In the genomic region with DNA sequence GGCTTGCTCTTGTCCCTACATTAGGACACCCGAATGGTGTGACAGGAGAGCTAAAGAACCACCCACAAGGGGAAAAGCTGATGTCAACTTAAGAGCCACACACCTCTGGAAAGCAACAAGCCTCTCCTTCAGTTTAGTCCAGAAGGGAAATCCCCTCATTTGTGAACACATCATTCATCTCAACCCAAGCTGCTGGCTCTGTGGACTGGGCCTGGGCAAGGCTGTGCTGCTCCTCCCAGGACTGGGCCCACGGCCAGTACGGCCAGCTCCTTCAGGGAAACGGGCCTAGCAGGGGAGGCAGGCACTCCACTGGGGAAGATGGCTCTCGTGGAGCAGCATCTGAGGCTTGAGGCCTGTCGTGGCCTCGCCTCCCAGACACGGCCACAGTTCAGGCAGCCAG, we compare ENCODE assay signal across 14 cellular contexts. TPM values are rescaled to one million over a fixed set of nuclear protein-coding genes. Genes with fewer than 3 reads are reported as not detected.
A peak's percentile ranks its signal among the peaks of the same experiment; 100 is the strongest.
DNase-seq lines count a peak whose midpoint lies in the region; ATAC-seq and TF ChIP-seq lines count a peak whose summit lies in the region.
"Had no signal": no experiment of that assay in that cellular context is flagged by ENCODE, and none has a peak within 500 bp of the region (broad histone marks: within the 10 kb centered on the region; RNA-seq: fewer than 3 reads in every experiment).

No MANE protein-coding gene starts in this region.

- TF ChIP-seq POLR2A in IMR-90 (IDR thresholded peaks at IDR 0.05; ENCODE audit: low read depth, low read length), result no peak

- no peak overlapping the region for H2BK5ac ChIP-seq in IMR-90 (ENCODE audit: low read depth, low read length, poor library complexity, severe bottlenecking)

- WGBS in IMR-90 (ENCODE audit: extremely low coverage in 2 of 2, insufficient read length in 1 of 2), 2 experiments, result 47% methylated on average over 2 of the region's 8 CpGs; no CpG with 5 or more reads in 1 of the 2 experiments

- peaks cover 6% of the 10 kb centered on the region; the same call in 1 of the 2 replicates for H3K27me3 ChIP-seq in IMR-90 (ENCODE audit: control insufficient read depth, insufficient read depth, low read length)

- no peaks in the 10 kb centered on the region for H3K9me3 ChIP-seq in IMR-90 (ENCODE audit: control insufficient read depth, insufficient read depth, low read length)

- ATAC-seq in IMR-90 (ENCODE audit: low read depth) (peak; percentile 30; the same call in 1 of the 2 replicates), left ventricle myocardium superior (peak; percentile 26)
- peak; percentile 65 to 71 for ATAC-seq in stimulated activated naive B cell treated with anti-CD40 and anti-IgM and Interleukin-4, amounts not matched to agents 10 μg/mL and 1 μg/mL and 100 μg/mL, for 72 hours (replicated peaks)
- ATAC-seq: SK-N-SH treated with all-trans-retinoic acid at 6 μM for 48 hours had no signal

- no peak overlapping the region for H3K23ac ChIP-seq in IMR-90 (ENCODE audit: low read depth, low read length)

- no peak overlapping the region for H3K18ac ChIP-seq in IMR-90 (ENCODE audit: low read depth, low read length)

- intact Hi-C loops in IMR-90 (cut with micrococcal nuclease) (no loop called here), left ventricle myocardium superior (cut with micrococcal nuclease) (no loop called here)

- no peak overlapping the region for H3K4me3 ChIP-seq in IMR-90 (ENCODE audit: insufficient read depth, low read depth, low read length)
- no peak overlapping the region for H3K4me3 ChIP-seq in astrocyte of the cerebellum (ENCODE audit: low read depth, low read length)

- no peak overlapping the region for H2AK5ac ChIP-seq in IMR-90 (ENCODE audit: low read depth, low read length)

- no peak overlapping the region for H4K8ac ChIP-seq in IMR-90 (ENCODE audit: low read depth in 2 of 2, low read length in 2 of 2)

- no peak overlapping the region for H3K4me3 Mint-ChIP-seq in stimulated activated naive B cell treated with anti-CD40 and anti-IgM and Interleukin-4, amounts not matched to agents 10 μg/mL and 1 μg/mL and 100 μg/mL, for 72 hours
- H3K4me3 Mint-ChIP-seq: brain; CD4-positive, CD25-positive, alpha-beta regulatory T cell; IgD-negative memory B cell had no signal

- no peak overlapping the region for H4K5ac ChIP-seq in IMR-90 (ENCODE audit: low read depth, low read length)

- H3K9me1 ChIP-seq in IMR-90 (ENCODE audit: insufficient read depth, low read length), result no peaks in the 10 kb centered on the region

- TF ChIP-seq CTCF in IMR-90 (conservative IDR thresholded peaks at IDR 0.05; ENCODE audit: low read depth, low read length), result no peak
- no peak for TF ChIP-seq CTCF in astrocyte of the cerebellum (IDR thresholded peaks at IDR 0.05; ENCODE audit: low read depth, low read length, missing control alignments)

- CTCF ChIA-PET in IMR-90 (lab: Yijun Ruan, JAX), result no interaction called here

- H2BK15ac ChIP-seq in IMR-90 (ENCODE audit: low read depth, low read length), result no peak overlapping the region

- dilution Hi-C loops in IMR-90 (cut with HindIII; ENCODE audit: low sequenced_read_pairs, unreplicated experiment), result no loop called here

- peaks cover 15 to 19% of the 10 kb centered on the region in 2 donors for H3K36me3 Mint-ChIP-seq in stimulated activated naive B cell treated with anti-CD40 and anti-IgM and Interleukin-4, amounts not matched to agents 10 μg/mL and 1 μg/mL and 100 μg/mL, for 72 hours

- H2BK20ac ChIP-seq in IMR-90 (ENCODE audit: low read depth, low read length), result no peak overlapping the region

- no peaks in the 10 kb centered on the region for H3K9me3 Mint-ChIP-seq in stimulated activated naive B cell treated with anti-CD40 and anti-IgM and Interleukin-4, amounts not matched to agents 10 μg/mL and 1 μg/mL and 100 μg/mL, for 72 hours
- H3K9me3 Mint-ChIP-seq: brain, IgD-negative memory B cell had no signal

- no peak overlapping the region for H2AK9ac ChIP-seq in IMR-90 (replicated peaks; ENCODE audit: low read depth, low read length, poor library complexity)

- H3K27ac ChIP-seq in IMR-90 (ENCODE audit: insufficient read depth, low read length), result no peak overlapping the region

- H3K36me3 ChIP-seq in IMR-90 (ENCODE audit: control insufficient read depth, insufficient read depth, low read length), result peaks cover 40% of the 10 kb centered on the region

- TF ChIP-seq RAD21 in IMR-90 (IDR thresholded peaks at IDR 0.05; ENCODE audit: low read length), result no peak

- H3K9ac ChIP-seq in IMR-90 (ENCODE audit: low read depth, low read length), result no peak overlapping the region

- H3K4me1 Mint-ChIP-seq in stimulated activated naive B cell treated with anti-CD40 and anti-IgM and Interleukin-4, amounts not matched to agents 10 μg/mL and 1 μg/mL and 100 μg/mL, for 72 hours, result peaks cover 4 to 7% of the 10 kb centered on the region in 2 donors

- no peak overlapping the region for H4K91ac ChIP-seq in IMR-90 (ENCODE audit: insufficient read depth, low read depth, low read length)

- no peak overlapping the region for H2AFZ ChIP-seq in IMR-90 (replicated peaks; ENCODE audit: low read length, poor library complexity)

- H3K4me2 ChIP-seq in IMR-90 (ENCODE audit: low read depth, low read length), result no peak overlapping the region

- DNase-seq in IMR-90, result peak; percentile 67
- peak; percentile 6 for DNase-seq in astrocyte of the cerebellum (ENCODE audit: low read depth)
- peak; percentile 55 for DNase-seq in left ventricle myocardium superior
- no peak for DNase-seq in stimulated activated naive B cell treated with anti-CD40 and anti-IgM and Interleukin-4, amounts not matched to agents 10 μg/mL and 1 μg/mL and 100 μg/mL, for 72 hours
- no peak for DNase-seq in NCI-H82 (lab: John Stamatoyannopoulos, UW)
- DNase-seq in HK-2 (ENCODE audit: unreplicated experiment), result no peak
- no peak for DNase-seq in NCI-H1436 (lab: John Stamatoyannopoulos, UW)
- DNase-seq: CD4-positive, CD25-positive, alpha-beta regulatory T cell; DMS79; small intestine; stimulated activated naive CD4-positive, alpha-beta T cell had no signal

- H3K4me1 ChIP-seq in IMR-90 (ENCODE audit: control insufficient read depth, insufficient read depth, low read length), result no peaks in the 10 kb centered on the region

- H4K20me1 ChIP-seq in IMR-90 (ENCODE audit: insufficient read depth, low read length), result no peaks in the 10 kb centered on the region

- peaks cover 26 to 32% of the 10 kb centered on the region in 2 donors for H3K27me3 Mint-ChIP-seq in stimulated activated naive B cell treated with anti-CD40 and anti-IgM and Interleukin-4, amounts not matched to agents 10 μg/mL and 1 μg/mL and 100 μg/mL, for 72 hours

- H3K14ac ChIP-seq in IMR-90 (replicated peaks; ENCODE audit: low read depth, low read length), result no peak overlapping the region

- H3K27ac Mint-ChIP-seq in stimulated activated naive B cell treated with anti-CD40 and anti-IgM and Interleukin-4, amounts not matched to agents 10 μg/mL and 1 μg/mL and 100 μg/mL, for 72 hours, result no peak overlapping the region
- H3K27ac Mint-ChIP-seq: CD4-positive, CD25-positive, alpha-beta regulatory T cell; IgD-negative memory B cell had no signal

- H3K79me1 ChIP-seq in IMR-90 (ENCODE audit: low read depth in 1 of 2, low read length in 2 of 2), result no peaks in the 10 kb centered on the region

- H2BK120ac ChIP-seq in IMR-90 (ENCODE audit: low read depth, low read length), result no peak overlapping the region

- BruUV-seq in IMR-90 (replicated peaks; lab: Mats Ljungman, UMichigan), result no TSS peak

- H3K56ac ChIP-seq in IMR-90 (ENCODE audit: extremely low read depth, insufficient read depth, low read length), result no peak overlapping the region

- in situ Hi-C loops in IMR-90 (cut with MboI; ENCODE audit: low sequenced_read_pairs), result no loop called here
- in situ Hi-C loops in astrocyte of the cerebellum (cut with HindIII; ENCODE audit: low sequenced_read_pairs), result no loop called here

- no peak overlapping the region for H3K4ac ChIP-seq in IMR-90 (ENCODE audit: low read depth, low read length)

- POLR2A ChIA-PET in IMR-90 (lab: Charles Lee; ENCODE audit: unreplicated experiment), result no interaction called here

TF ChIP-seq in IMR-90, 13 proteins besides CTCF, POLR2A, EP300 and RAD21 (continues in another document):
- TF ChIP-seq, protein P1, sequence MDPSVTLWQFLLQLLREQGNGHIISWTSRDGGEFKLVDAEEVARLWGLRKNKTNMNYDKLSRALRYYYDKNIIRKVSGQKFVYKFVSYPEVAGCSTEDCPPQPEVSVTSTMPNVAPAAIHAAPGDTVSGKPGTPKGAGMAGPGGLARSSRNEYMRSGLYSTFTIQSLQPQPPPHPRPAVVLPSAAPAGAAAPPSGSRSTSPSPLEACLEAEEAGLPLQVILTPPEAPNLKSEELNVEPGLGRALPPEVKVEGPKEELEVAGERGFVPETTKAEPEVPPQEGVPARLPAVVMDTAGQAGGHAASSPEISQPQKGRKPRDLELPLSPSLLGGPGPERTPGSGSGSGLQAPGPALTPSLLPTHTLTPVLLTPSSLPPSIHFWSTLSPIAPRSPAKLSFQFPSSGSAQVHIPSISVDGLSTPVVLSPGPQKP (IDR thresholded peaks at IDR 0.05; ENCODE audit: borderline replicate concordance, low read depth, low read length), result no peak
- TF ChIP-seq RFX5 (IDR thresholded peaks at IDR 0.05; ENCODE audit: low read depth, low read length) (no peak), CHD1 (IDR thresholded peaks at IDR 0.05; ENCODE audit: low read depth, low read length) (no peak), MAFK (IDR thresholded peaks at IDR 0.05; ENCODE audit: low read depth, low read length) (no peak), CEBPB (IDR thresholded peaks at IDR 0.05; ENCODE audit: low read depth, low read length) (no peak)

RNA-seq across cellular contexts. Expression of a gene that starts 12.8 kb away (rescaled TPM):
- total RNA-seq in IMR-90 (2012; rRNA removed), result 0.28 and 0.36 TPM in 2 replicates
- 0.79 and 0.95 TPM in 2 replicates for polyA plus RNA-seq in IMR-90 (2012; rRNA removed)
- 0.36 and 0.60 TPM in 2 replicates for polyA plus RNA-seq in IMR-90 (2012; cell fraction: cytosol; rRNA removed)
- 5.7 and 12.8 TPM in 2 replicates for polyA plus RNA-seq in IMR-90 (2012; cell fraction: nucleus; rRNA removed; ENCODE audit: low replicate concordance)
- total RNA-seq in left ventricle myocardium superior, result 0.82 TPM
- polyA plus RNA-seq: IgD-negative memory B cell had no signal

RNA-seq across cellular contexts. Expression of a gene that starts 42.5 kb away (rescaled TPM):
- 28.6 and 32.4 TPM in 2 replicates for total RNA-seq in IMR-90 (2012; rRNA removed)
- 49.0 and 52.6 TPM in 2 replicates for polyA plus RNA-seq in IMR-90 (2012; rRNA removed)
- polyA plus RNA-seq in IMR-90 (2012; cell fraction: cytosol; rRNA removed), result 54.1 and 68.7 TPM in 2 replicates
- 51.4 and 69.9 TPM in 2 replicates for polyA plus RNA-seq in IMR-90 (2012; cell fraction: nucleus; rRNA removed; ENCODE audit: low replicate concordance)
- 17.2 TPM for total RNA-seq in left ventricle myocardium superior

RNA-seq across cellular contexts. Expression of a gene that starts 47.3 kb away (rescaled TPM):
- total RNA-seq in IMR-90 (2012; rRNA removed) (12.2 and 20.6 TPM in 2 replicates), left ventricle myocardium superior (37.2 TPM)
- polyA plus RNA-seq in IMR-90 (2012; rRNA removed), result 29.6 and 33.1 TPM in 2 replicates
- 31.0 and 41.4 TPM in 2 replicates for polyA plus RNA-seq in IMR-90 (2012; cell fraction: cytosol; rRNA removed)
- 27.9 and 35.2 TPM in 2 replicates for polyA plus RNA-seq in IMR-90 (2012; cell fraction: nucleus; rRNA removed; ENCODE audit: low replicate concordance)

Comparison
In these comparisons a context has a peak if more than half of its experiments do, and no peak if none do; other contexts are left out.
1. DNase-seq: peak in IMR-90 (single experiment), astrocyte of the cerebellum (single experiment) and left ventricle myocardium superior (single experiment); none in stimulated activated naive B cell treated with anti-CD40 and anti-IgM and Interleukin-4, amounts not matched to agents 10 μg/mL and 1 μg/mL and 100 μg/mL, for 72 hours (single experiment), NCI-H82 (single experiment), HK-2 (single experiment) and NCI-H1436 (single experiment).
2. Peak in every context shown above with its lines, with median percentiles within 50 percentile points of each other: ATAC-seq.